11 cellular contexts compared by ENCODE assay signal in genomic region chr4:140742838-140743193, GRCh38. TPM values are rescaled to one million over a fixed set of nuclear protein-coding genes. Genes with fewer than 3 reads are reported as not detected.
DNase-seq lines count a peak whose midpoint lies in the region; ATAC-seq and TF ChIP-seq lines count a peak whose summit lies in the region.
"Had no signal": no experiment of that assay in that cellular context is flagged by ENCODE, and none has a peak within 500 bp of the region (broad histone marks: within the 10 kb centered on the region; RNA-seq: fewer than 3 reads in every experiment).

No MANE protein-coding gene starts in this region.

- no peak for TF ChIP-seq CTCF in GM12864 (IDR thresholded peaks at IDR 0.05; ENCODE audit: low read depth, low read length, missing control alignments)
- TF ChIP-seq CTCF in fibroblast of pulmonary artery (IDR thresholded peaks at IDR 0.05; ENCODE audit: low read length, missing control alignments) = no peak

- H3K9me3 Mint-ChIP-seq in activated naive CD4-positive, alpha-beta T cell treated with anti-CD3 and anti-CD28 coated beads for 36 hours = no peaks in the 10 kb centered on the region

- H2AFZ ChIP-seq in GM23248 = no peak overlapping the region

- intact Hi-C loops in activated naive CD4-positive, alpha-beta T cell treated with anti-CD3 and anti-CD28 coated beads for 36 hours (cut with micrococcal nuclease) = no loop called here
- intact Hi-C loops in right cardiac atrium (cut with DNase I) = no loop called here

- H3K4me1 ChIP-seq in GM23248 (ENCODE audit: insufficient read depth) = peaks cover 21% of the 10 kb centered on the region
- peaks cover 7% of the 10 kb centered on the region for H3K4me1 ChIP-seq in right cardiac atrium (ENCODE audit: control insufficient read depth, insufficient read depth, low read length)

- H3F3A ChIP-seq in GM23248 (ENCODE audit: insufficient read depth) = peaks cover 14% of the 10 kb centered on the region

- no peak overlapping the region for H3K27ac Mint-ChIP-seq in activated naive CD4-positive, alpha-beta T cell treated with anti-CD3 and anti-CD28 coated beads for 36 hours

- 94 to 100% methylated on average over 1 of the region's 1 CpG for WGBS in GM23248 (ENCODE audit: low coverage in 1 of 2, low lambda C conversion rate in 2 of 2, missing lambda C conversion rate in 2 of 2), 2 experiments
- WGBS in right cardiac atrium = 83% methylated on average over 1 of the region's 1 CpG

- H3K27ac ChIP-seq in GM23248 = peak overlapping the region; percentile 57
- no peak overlapping the region for H3K27ac ChIP-seq in right cardiac atrium (ENCODE audit: low read length)
- H3K27ac ChIP-seq: C4-2B had no signal

- H3K27me3 ChIP-seq in GM23248 (replicated peaks; ENCODE audit: insufficient read depth) = no peaks in the 10 kb centered on the region
- H3K27me3 ChIP-seq in right cardiac atrium (ENCODE audit: control insufficient read depth, insufficient read depth) = no peaks in the 10 kb centered on the region

- H3K36me3 ChIP-seq in GM23248 (ENCODE audit: low read depth) = no peaks in the 10 kb centered on the region

- in situ Hi-C loops in GM23248 (cut with MboI) = no loop called here

- H3K27me3 Mint-ChIP-seq in activated naive CD4-positive, alpha-beta T cell treated with anti-CD3 and anti-CD28 coated beads for 36 hours (ENCODE audit: low read depth) = peaks cover 25% of the 10 kb centered on the region

- H3K4me3 Mint-ChIP-seq in activated naive CD4-positive, alpha-beta T cell treated with anti-CD3 and anti-CD28 coated beads for 36 hours = no peak overlapping the region

- no peak overlapping the region for H3K9ac ChIP-seq in GM23248

- DNase-seq in GM12864 (ENCODE audit: low read depth) (no peak), GM23248 (no peak), fibroblast of pulmonary artery (ENCODE audit: low read depth) (no peak), activated gamma-delta T cell (lab: John Stamatoyannopoulos, UW) (no peak), right cardiac atrium (no peak), activated T-cell treated with anti-CD3 and anti-CD28 coated beads for 4 hours (no peak)
- DNase-seq in activated naive CD4-positive, alpha-beta T cell treated with anti-CD3 and anti-CD28 coated beads for 36 hours = no peak
- DNase-seq: cortex of kidney had no signal

- H3K9me2 ChIP-seq in GM23248 (ENCODE audit: insufficient read depth) = no peaks in the 10 kb centered on the region

- H3K4me3 ChIP-seq in GM12864 (ENCODE audit: low read depth, low read length) = peak overlapping the region; percentile 10; the same call in 1 of the 2 replicates
- H3K4me3 ChIP-seq in GM23248 = peak overlapping the region; percentile 51
- peak overlapping the region; percentile 1 for H3K4me3 ChIP-seq in fibroblast of pulmonary artery (replicated peaks; ENCODE audit: low read depth, low read length)
- H3K4me3 ChIP-seq in right cardiac atrium (ENCODE audit: low read length) = no peak overlapping the region

- CTCF ChIA-PET in activated naive CD4-positive, alpha-beta T cell treated with anti-CD3 and anti-CD28 coated beads for 36 hours (lab: Charles Lee) = no interaction called here

- H3K4me1 Mint-ChIP-seq in activated naive CD4-positive, alpha-beta T cell treated with anti-CD3 and anti-CD28 coated beads for 36 hours (ENCODE audit: low read depth) = peaks cover 2% of the 10 kb centered on the region

- peak overlapping the region; percentile 77 for H3K4me2 ChIP-seq in GM23248 (ENCODE audit: unreplicated experiment)

- H4K20me1 ChIP-seq in GM23248 (ENCODE audit: insufficient read depth) = peaks cover 5% of the 10 kb centered on the region; the same call in 1 of the 2 replicates

- H3K36me3 Mint-ChIP-seq in activated naive CD4-positive, alpha-beta T cell treated with anti-CD3 and anti-CD28 coated beads for 36 hours (ENCODE audit: low read depth) = peaks cover under 1% of the 10 kb centered on the region

- no peaks in the 10 kb centered on the region for H3K9me3 ChIP-seq in GM23248 (ENCODE audit: low read depth)
- H3K9me3 ChIP-seq in right cardiac atrium (ENCODE audit: control insufficient read depth, low read length) = no peaks in the 10 kb centered on the region

- ATAC-seq in HG03520 (IDR thresholded peaks at IDR 0.05; ENCODE audit: unreplicated experiment) (peak; percentile 28), right cardiac atrium (no peak)
- ATAC-seq: Right ventricle myocardium inferior had no signal

- peaks cover 81% of the 10 kb centered on the region for H3K79me2 ChIP-seq in GM23248 (ENCODE audit: insufficient read depth)

RNA-seq across cellular contexts. Expression of gene TBC1D9, which starts 13.4 kb away (rescaled TPM):
- 14.4 and 18.3 TPM in 2 replicates for total RNA-seq in GM23248 (2014; rRNA removed; shearing (Covaris generic))
- 4.4 and 4.6 TPM in 2 replicates for polyA plus RNA-seq in GM23248 (2016; fragmentation: Nextera tagmentation; extraction: Ambion mirVana)
- total RNA-seq in activated naive CD4-positive, alpha-beta T cell treated with anti-CD3 and anti-CD28 coated beads for 36 hours = under 1 TPM in 1 of 2 experiments, not detected in 1; 0.12 TPM
- total RNA-seq in right cardiac atrium = 10 to 100 TPM; 10.2 to 13.6 (median 12.7) TPM
- 5.1 TPM for polyA plus RNA-seq in right cardiac atrium

Comparison
In these comparisons a context has a peak if more than half of its experiments do, and no peak if none do; other contexts are left out.
1. RNA of gene TBC1D9, which starts 13.4 kb away (total RNA-seq): 14.4 to 18.3 TPM in GM23248 and 10.2 to 13.6 TPM in right cardiac atrium; 0.12 TPM in activated naive CD4-positive, alpha-beta T cell treated with anti-CD3 and anti-CD28 coated beads for 36 hours; every median in the first group is over 10 times any median in the second.